Comparison of ENCODE assay signal across 23 cellular contexts in the genomic region with DNA sequence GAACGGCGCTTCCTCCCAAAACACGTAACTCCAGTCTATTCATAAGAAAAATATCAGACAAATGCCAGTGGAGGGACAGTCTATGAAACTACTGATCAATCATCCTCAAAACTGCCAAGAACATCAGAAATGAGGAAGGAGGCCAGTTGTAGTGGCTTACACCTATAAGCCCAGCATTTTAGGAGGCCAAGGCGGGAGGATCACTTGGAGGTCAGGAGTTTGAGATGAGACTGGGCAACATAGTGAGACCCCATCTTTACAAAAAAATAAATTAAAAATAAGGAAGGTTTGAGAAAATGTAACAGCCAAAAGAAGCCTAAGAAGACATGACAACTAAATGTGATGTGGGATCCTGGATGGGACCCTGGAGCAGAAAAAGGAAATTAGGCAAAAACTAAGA. TPM values are rescaled to one million over a fixed set of nuclear protein-coding genes. Genes with fewer than 3 reads are reported as not detected.
DNase-seq lines count a peak whose midpoint lies in the region; ATAC-seq, FAIRE-seq and TF ChIP-seq lines count a peak whose summit lies in the region.
"Had no signal": no experiment of that assay in that cellular context is flagged by ENCODE, and none has a peak within 500 bp of the region (broad histone marks: within the 10 kb centered on the region; RNA-seq: fewer than 3 reads in every experiment).

No MANE protein-coding gene starts in this region.

- no peak overlapping the region for H3K4me3 Mint-ChIP-seq in glutamatergic neuron (ENCODE audit: unreplicated experiment)
- H3K4me3 Mint-ChIP-seq: B cell; CD4-positive, alpha-beta T cell; CD8-positive, alpha-beta T cell had no signal

- no peak for TF ChIP-seq RAD21 in HepG2 (CRISPR knock-in tag; IDR thresholded peaks at IDR 0.05)
- no peak for TF ChIP-seq RAD21 in K562 (CRISPR knock-in tag; conservative IDR thresholded peaks at IDR 0.05 in 1 of 2, IDR thresholded peaks at IDR 0.05 in 1 of 2)

- WGBS in HepG2 (ENCODE audit: low lambda C conversion rate) = 72% methylated on average over 4 of the region's 4 CpGs
- WGBS in right lobe of liver (ENCODE audit: insufficient coverage, low coverage, low lambda C conversion rate, missing lambda C conversion rate) = 95% methylated on average over 4 of the region's 4 CpGs
- WGBS in K562 (ENCODE audit: insufficient coverage, low coverage, missing lambda C conversion rate) = 57% methylated on average over 4 of the region's 4 CpGs

- ATAC-seq in HepG2 (no peak), right lobe of liver (no peak), K562 (no peak)
- ATAC-seq: A549; CD8-positive, alpha-beta T cell had no signal

- H3K4me3 ChIP-seq in HepG2 (replicated peaks in 1 of 3; ENCODE audit: insufficient read depth in 1 of 3, low read depth in 2 of 3, low read length in 3 of 3) (no peak overlapping the region), right lobe of liver (no peak overlapping the region), K562 (no peak overlapping the region)
- H3K4me3 ChIP-seq: A549; BLaER1 treated with 17β-estradiol and CSF1 and Interleukin-3, amounts not matched to agents 10 nM and 100 nM had no signal

- H3K27ac ChIP-seq in HepG2 (ENCODE audit: extremely low read length, insufficient read depth, low read length) (no peak overlapping the region), right lobe of liver (no peak overlapping the region), K562 (ENCODE audit: extremely low read depth, low read depth, low read length) (no peak overlapping the region)
- H3K27ac ChIP-seq: 22Rv1; A549; BLaER1 treated with 17β-estradiol and CSF1 and Interleukin-3, amounts not matched to agents 10 nM and 100 nM; C4-2B had no signal

- H3K79me2 ChIP-seq in HepG2 (ENCODE audit: insufficient read depth, low read length) = no peaks in the 10 kb centered on the region
- H3K79me2 ChIP-seq in K562 (ENCODE audit: control insufficient read depth, insufficient read depth, low read length) = no peaks in the 10 kb centered on the region

- FAIRE-seq in HepG2 (lab: Jason Lieb, UNC) = no peak
- no peak for FAIRE-seq in K562 (lab: Jason Lieb, UNC)
- FAIRE-seq: A549, D721Med, G401.6, GM12891, GM18507 had no signal

- H3K9ac ChIP-seq in HepG2 (ENCODE audit: insufficient read depth, low read depth, low read length) = no peak overlapping the region
- no peak overlapping the region for H3K9ac ChIP-seq in K562 (ENCODE audit: insufficient read depth in 1 of 2, low read depth in 2 of 2, low read length in 2 of 2)
- H3K9ac ChIP-seq: BLaER1 treated with 17β-estradiol and CSF1 and Interleukin-3, amounts not matched to agents 10 nM and 100 nM had no signal

- H4K20me1 ChIP-seq in HepG2 (ENCODE audit: insufficient read depth, low read length) (no peaks in the 10 kb centered on the region), K562 (replicated peaks; ENCODE audit: control insufficient read depth, insufficient read depth, low read length) (0 out of 2 replicates have a peak, but pooled peaks cover 2% of the 10 kb centered on the region)
- H4K20me1 ChIP-seq: BLaER1 treated with 17β-estradiol and CSF1 and Interleukin-3, amounts not matched to agents 10 nM and 100 nM had no signal

- H3K9me1 ChIP-seq in K562 (ENCODE audit: control insufficient read depth, insufficient read depth, low read length) = no peaks in the 10 kb centered on the region

- TF ChIP-seq CTCF in HepG2 (CRISPR knock-in tag; IDR thresholded peaks at IDR 0.05) (no peak), right lobe of liver (IDR thresholded peaks at IDR 0.05) (no peak), K562 (IDR thresholded peaks at IDR 0.05 in 2 of 3, conservative IDR thresholded peaks at IDR 0.05 in 1 of 3; ENCODE audit: insufficient read depth in 2 of 3, low read depth in 1 of 3, low read length in 3 of 3) (no peak), glutamatergic neuron (IDR thresholded peaks at IDR 0.05; ENCODE audit: partially characterized antibody, unreplicated experiment) (no peak)

- intact Hi-C loops in HepG2 (cut with micrococcal nuclease; ENCODE audit: unreplicated experiment) = no loop called here
- intact Hi-C loops in right lobe of liver (cut with DNase I) = no loop called here
- intact Hi-C loops in K562 (cut with micrococcal nuclease) = no loop called here
- intact Hi-C loops in posterior vena cava (cut with DNase I) = no loop called here

- POLR2A ChIA-PET in HepG2 (lab: Yijun Ruan, JAX) (no interaction called here), K562 (lab: Yijun Ruan, JAX) (no interaction called here)

- no peak for DNase-seq in HepG2 (ENCODE audit: low spot score)
- no peak for DNase-seq in right lobe of liver
- DNase-seq in K562 (ENCODE audit: extremely low read depth in 1 of 4, low spot score in 3 of 4) = no peak
- DNase-seq in glutamatergic neuron = no peak
- DNase-seq in posterior vena cava (ENCODE audit: low spot score) = no peak
- DNase-seq in NCI-H1092 treated with DMSO at 0.1 percent for 48 hours (lab: John Stamatoyannopoulos, UW) = no peak
- no peak for DNase-seq in activated CD8-positive, alpha-beta memory T cell treated with anti-CD3 and anti-CD28 coated beads for 24 hours
- DNase-seq: AML-193; Caco-2; Calu3; CD4-positive, alpha-beta T cell; CD8-positive, alpha-beta T cell; DMS79 treated with DMSO at 0.1 percent for 48 hours; GF-D8 had no signal

- no peaks in the 10 kb centered on the region for H3K4me1 Mint-ChIP-seq in glutamatergic neuron (ENCODE audit: low read depth, unreplicated experiment)

- BruUV-seq in HepG2 (replicated peaks; lab: Mats Ljungman, UMichigan) (no TSS peak), K562 (replicated peaks; lab: Mats Ljungman, UMichigan) (no TSS peak)

- H3K36me3 ChIP-seq in HepG2 (replicated peaks in 1 of 2; ENCODE audit: control insufficient read depth in 1 of 2, insufficient read depth in 2 of 2, low read length in 2 of 2) = no peaks in the 10 kb centered on the region
- H3K36me3 ChIP-seq in right lobe of liver = no peaks in the 10 kb centered on the region
- no peaks in the 10 kb centered on the region for H3K36me3 ChIP-seq in K562 (ENCODE audit: control insufficient read depth, insufficient read depth, low read length)
- H3K36me3 ChIP-seq: BLaER1 treated with 17β-estradiol and CSF1 and Interleukin-3, amounts not matched to agents 10 nM and 100 nM had no signal

- in situ Hi-C loops in HepG2 (cut with HindIII; ENCODE audit: extremely low pct_ligation_motif_present, low pct_unique_long_range_greater_than_20kb) (no loop called here), K562 (cut with MboI) (no loop called here)

- H3K36me3 Mint-ChIP-seq in glutamatergic neuron (ENCODE audit: unreplicated experiment) = no peaks in the 10 kb centered on the region
- H3K36me3 Mint-ChIP-seq: CD8-positive, alpha-beta T cell had no signal

- H3K4me2 ChIP-seq in HepG2 (ENCODE audit: low read depth, low read length) = no peak overlapping the region
- no peak overlapping the region for H3K4me2 ChIP-seq in K562 (ENCODE audit: insufficient read depth, low read length)
- H3K4me2 ChIP-seq: A549; BLaER1 treated with 17β-estradiol and CSF1 and Interleukin-3, amounts not matched to agents 10 nM and 100 nM had no signal

- H3K27ac Mint-ChIP-seq in glutamatergic neuron (ENCODE audit: unreplicated experiment) = peak overlapping the region; percentile 11
- H3K27ac Mint-ChIP-seq: B cell; CD4-positive, alpha-beta T cell; CD8-positive, alpha-beta T cell had no signal

- CTCF ChIA-PET in HepG2 (lab: Yijun Ruan, JAX; ENCODE audit: low intra/inter-chr PET ratio, low total read pairs) = no interaction called here
- CTCF ChIA-PET in K562 (lab: Yijun Ruan, JAX; ENCODE audit: low intra/inter-chr PET ratio) = no interaction called here

- TF ChIP-seq POLR2A in HepG2 (IDR thresholded peaks at IDR 0.05; ENCODE audit: insufficient read depth in 1 of 2, low read depth in 2 of 2, low read length in 2 of 2) (no peak), right lobe of liver (IDR thresholded peaks at IDR 0.05) (no peak), K562 (conservative IDR thresholded peaks at IDR 0.05) (no peak)

- H3K27me3 Mint-ChIP-seq in glutamatergic neuron (ENCODE audit: unreplicated experiment) = no peaks in the 10 kb centered on the region
- H3K27me3 Mint-ChIP-seq: B cell; CD4-positive, alpha-beta T cell had no signal

- no peaks in the 10 kb centered on the region for H3K9me3 Mint-ChIP-seq in glutamatergic neuron (ENCODE audit: unreplicated experiment)
- H3K9me3 Mint-ChIP-seq: CD4-positive, alpha-beta T cell; CD8-positive, alpha-beta T cell had no signal

- H3K27me3 ChIP-seq in HepG2 (ENCODE audit: control insufficient read depth in 1 of 2, insufficient read depth in 2 of 2, low read length in 2 of 2) (no peaks in the 10 kb centered on the region), right lobe of liver (no peaks in the 10 kb centered on the region), K562 (ENCODE audit: control insufficient read depth in 2 of 2, insufficient read depth in 2 of 2, low read length in 2 of 2) (peaks cover 0 to 8% of the 10 kb centered on the region in 2 experiments; a peak in 1 of 5 replicates)
- H3K27me3 ChIP-seq: BLaER1 treated with 17β-estradiol and CSF1 and Interleukin-3, amounts not matched to agents 10 nM and 100 nM had no signal

- H3K4me1 ChIP-seq in HepG2 (ENCODE audit: insufficient read depth, low read length) = no peaks in the 10 kb centered on the region
- no peaks in the 10 kb centered on the region for H3K4me1 ChIP-seq in right lobe of liver
- H3K4me1 ChIP-seq in K562 (replicated peaks in 1 of 2; ENCODE audit: control insufficient read depth in 2 of 2, insufficient read depth in 2 of 2, low read length in 2 of 2) = no peaks in the 10 kb centered on the region
- H3K4me1 ChIP-seq: A549; BLaER1 treated with 17β-estradiol and CSF1 and Interleukin-3, amounts not matched to agents 10 nM and 100 nM; Caco-2 had no signal

- H3K9me3 ChIP-seq in HepG2 (ENCODE audit: low read length) (no peaks in the 10 kb centered on the region), right lobe of liver (no peaks in the 10 kb centered on the region), K562 (replicated peaks; ENCODE audit: control insufficient read depth, insufficient read depth, low read depth, low read length) (no peaks in the 10 kb centered on the region)
- H3K9me3 ChIP-seq: A549; BLaER1 treated with 17β-estradiol and CSF1 and Interleukin-3, amounts not matched to agents 10 nM and 100 nM; Caco-2 had no signal

- TF ChIP-seq EP300 in HepG2 (IDR thresholded peaks at IDR 0.05; ENCODE audit: low read depth in 2 of 2, low read length in 2 of 2) = no peak
- no peak for TF ChIP-seq EP300 in HepG2 (CRISPR knock-in tag; IDR thresholded peaks at IDR 0.05; ENCODE audit: borderline replicate concordance)
- no peak for TF ChIP-seq EP300 in K562 (IDR thresholded peaks at IDR 0.05; ENCODE audit: low read length)

- no peak overlapping the region for H2AFZ ChIP-seq in HepG2 (ENCODE audit: low read length)
- H2AFZ ChIP-seq in K562 (ENCODE audit: low read depth, low read length) = no peak overlapping the region

RNA-seq across cellular contexts. Expression of a gene that starts 58.9 kb away (rescaled TPM):
- total RNA-seq in HepG2 (2016; rRNA removed; fragmentation: Illumina TruSeq; extraction: Trizol) = 38.8 and 63.5 TPM in 2 replicates
- total RNA-seq in HepG2 (2016; cell fraction: cytosol; rRNA removed; fragmentation: Illumina TruSeq; extraction: Trizol; ENCODE audit: low read depth) = 1.1 and 2.4 TPM in 2 replicates
- total RNA-seq in HepG2 (2016; cell fraction: insoluble cytoplasmic fraction; rRNA removed; fragmentation: Illumina TruSeq; extraction: Trizol) = 40.3 and 58.9 TPM in 2 replicates
- total RNA-seq in HepG2 (2016; cell fraction: membrane; rRNA removed; fragmentation: Illumina TruSeq; extraction: Trizol) = 5.6 and 8.3 TPM in 2 replicates
- total RNA-seq in HepG2 (2016; cell fraction: nucleus; rRNA removed; fragmentation: Illumina TruSeq; extraction: Trizol) = 35.4 TPM in 2 replicates
- 11.8 and 14.6 TPM in 2 replicates for polyA plus RNA-seq in HepG2 (2011; rRNA removed)
- polyA plus RNA-seq in HepG2 (2011; cell fraction: cytosol; rRNA removed) = 5.4 and 7.9 TPM in 2 replicates
- 13.5 and 15.5 TPM in 2 replicates for polyA plus RNA-seq in HepG2 (2011; cell fraction: nucleus; rRNA removed)
- polyA plus RNA-seq in HepG2 (2012) = 9.6 and 15.3 TPM in 2 replicates
- polyA plus RNA-seq in HepG2 (2016; cell fraction: cytosol; fragmentation: Illumina TruSeq; extraction: Trizol; ENCODE audit: low read depth) = 0.28 and 0.40 TPM in 2 replicates
- 20.4 and 22.1 TPM in 2 replicates for polyA plus RNA-seq in HepG2 (2016; cell fraction: insoluble cytoplasmic fraction; fragmentation: Illumina TruSeq; extraction: Trizol; ENCODE audit: low read depth)
- polyA plus RNA-seq in HepG2 (2016; cell fraction: membrane; fragmentation: Illumina TruSeq; extraction: Trizol; ENCODE audit: low read depth) = 2.0 and 2.5 TPM in 2 replicates
- polyA plus RNA-seq in HepG2 (2016; cell fraction: nucleus; fragmentation: Illumina TruSeq; extraction: Trizol; ENCODE audit: insufficient read depth, low read depth) = 33.9 and 37.6 TPM in 2 replicates
- 25.7 and 34.6 TPM in 2 replicates for polyA minus RNA-seq in HepG2 (2011; rRNA and poly(A)+ RNA removed; ENCODE audit: low replicate concordance)
- 17.3 and 18.2 TPM in 2 replicates for polyA minus RNA-seq in HepG2 (2011; cell fraction: cytosol; rRNA and poly(A)+ RNA removed)
- polyA minus RNA-seq in HepG2 (2011; cell fraction: nucleus; rRNA and poly(A)+ RNA removed) = 30.4 and 37.5 TPM in 2 replicates
- total RNA-seq in right lobe of liver = 10 to 100 TPM in 4 of 6 experiments, 1 to 10 TPM in 2; 7.3 to 14.7 (median 11.2) TPM
- 9.0 and 26.4 TPM in 2 replicates for total RNA-seq in K562 (2011; cell fraction: chromatin; rRNA removed; ENCODE audit: low replicate concordance)
- 2.8 and 3.9 TPM in 2 replicates for total RNA-seq in K562 (2011; cell fraction: nucleolus; rRNA removed)
- total RNA-seq in K562 (2011; cell fraction: nucleoplasm; rRNA removed) = 9.2 TPM in 2 replicates
- 8.5 and 8.9 TPM in 2 replicates for total RNA-seq in K562 (2014; rRNA removed)
- 29.3 and 37.5 TPM in 2 replicates for total RNA-seq in K562 (2014; rRNA removed; fragmentation: Illumina TruSeq; extraction: Trizol)
- total RNA-seq in K562 (2015; rRNA removed; fragmentation: Illumina TruSeq; extraction: Trizol) = 20.1 and 23.1 TPM in 2 replicates
- total RNA-seq in K562 (2021) = 17.8 and 18.3 TPM in 2 replicates
- 12.8 and 16.7 TPM in 2 replicates for polyA plus RNA-seq in K562 (2011; rRNA removed)
- 4.1 and 7.8 TPM in 2 replicates for polyA plus RNA-seq in K562 (2011; cell fraction: cytosol; rRNA removed)
- polyA plus RNA-seq in K562 (2011; cell fraction: nucleus; rRNA removed) = 20.0 and 20.8 TPM in 2 replicates
- 7.7 and 8.6 TPM in 2 replicates for polyA plus RNA-seq in K562 (2012)
- polyA plus RNA-seq in K562 (2014; fragmentation: Illumina TruSeq; extraction: Trizol) = 13.0 and 20.2 TPM in 2 replicates
- polyA plus RNA-seq in K562 (2014; fragmentation: Nextera tagmentation; extraction: Ambion mirVana) = 1 to 10 TPM; 4.1 to 6.2 TPM
- polyA plus RNA-seq in K562 (2014; rRNA removed) = 7.5 and 10.0 TPM in 2 replicates
- 42.0 and 42.2 TPM in 2 replicates for polyA minus RNA-seq in K562 (2011; rRNA and poly(A)+ RNA removed)
- polyA minus RNA-seq in K562 (2011; cell fraction: cytosol; rRNA and poly(A)+ RNA removed) = 10.2 and 15.1 TPM in 2 replicates
- polyA minus RNA-seq in K562 (2011; cell fraction: nucleus; rRNA and poly(A)+ RNA removed) = 7.8 and 16.9 TPM in 2 replicates
- total RNA-seq in glutamatergic neuron (ENCODE audit: unreplicated experiment) = 41.3 TPM
- total RNA-seq in posterior vena cava = 10 to 100 TPM; 20.9 to 21.0 TPM
